8 cellular contexts compared by ENCODE assay signal in genomic region chr21:42117229-42118048, GRCh38. TPM values are rescaled to one million over a fixed set of nuclear protein-coding genes. Genes with fewer than 3 reads are reported as not detected.
DNase-seq lines count a peak whose midpoint lies in the region; ATAC-seq and TF ChIP-seq lines count a peak whose summit lies in the region.

No MANE protein-coding gene starts in this region.

- H3K27me3 ChIP-seq in esophagus squamous epithelium = peaks cover 0 to 64% (median 0%) of the 10 kb centered on the region in 4 donors

- H3K4me1 Mint-ChIP-seq in IgD-negative memory B cell (peaks cover 21 to 36% (median 30%) of the 10 kb centered on the region in 3 donors), nephron progenitor cell (peaks cover 31% of the 10 kb centered on the region)
- H3K4me1 Mint-ChIP-seq in stimulated activated naive CD8-positive, alpha-beta T cell treated with anti-CD3 and anti-CD28 coated beads, Interleukin-15, Interleukin-2, amounts not matched to agents 100 ng/mL and 50 ng/mL, for 24 hours (ENCODE audit: low read depth) = peaks cover 26% of the 10 kb centered on the region

- H3K36me3 ChIP-seq in esophagus squamous epithelium = no peaks in the 10 kb centered on the region

- TF ChIP-seq CTCF in GM12864 (IDR thresholded peaks at IDR 0.05; ENCODE audit: low read depth, low read length, missing control alignments) (peak; percentile 94), esophagus squamous epithelium (IDR thresholded peaks at IDR 0.05) (peak; percentile 89 to 97 (median 96)), nephron progenitor cell (IDR thresholded peaks at IDR 0.05) (peak; percentile 96)

- H3K4me3 ChIP-seq in GM12864 (ENCODE audit: low read depth, low read length) = peak overlapping the region; percentile 20; the same call in 1 of the 2 replicates
- H3K4me3 ChIP-seq in esophagus squamous epithelium = peak overlapping the region in 1 of 4 donors; percentile 39

- no peaks in the 10 kb centered on the region for H3K36me3 Mint-ChIP-seq in IgD-negative memory B cell
- no peaks in the 10 kb centered on the region for H3K36me3 Mint-ChIP-seq in nephron progenitor cell (ENCODE audit: low read depth)
- no peaks in the 10 kb centered on the region for H3K36me3 Mint-ChIP-seq in stimulated activated naive CD8-positive, alpha-beta T cell treated with anti-CD3 and anti-CD28 coated beads, Interleukin-15, Interleukin-2, amounts not matched to agents 100 ng/mL and 50 ng/mL, for 24 hours (ENCODE audit: low read depth)

- DNase-seq in GM12864 (ENCODE audit: low read depth) (peak; percentile 42), OCI-M1 (lab: John Stamatoyannopoulos, UW) (peak; percentile 94), activated T-cell treated with anti-CD3 and anti-CD28 coated beads for 4 hours (peak; percentile 72), esophagus squamous epithelium (lab: John Stamatoyannopoulos, UW) (no peak), nephron progenitor cell (peak; percentile 86)

- ATAC-seq in HG03045 (IDR thresholded peaks at IDR 0.05; ENCODE audit: unreplicated experiment) = no peak

- H3K27ac Mint-ChIP-seq in IgD-negative memory B cell (peak overlapping the region in 1 of 3 donors; percentile 6), nephron progenitor cell (no peak overlapping the region)
- no peak overlapping the region for H3K27ac Mint-ChIP-seq in stimulated activated naive CD8-positive, alpha-beta T cell treated with anti-CD3 and anti-CD28 coated beads, Interleukin-15, Interleukin-2, amounts not matched to agents 100 ng/mL and 50 ng/mL, for 24 hours

- H3K4me1 ChIP-seq in esophagus squamous epithelium = peaks cover 21 to 56% (median 26%) of the 10 kb centered on the region in 3 donors

- peaks cover 53% of the 10 kb centered on the region for H3K27me3 Mint-ChIP-seq in IgD-negative memory B cell
- peaks cover 49% of the 10 kb centered on the region for H3K27me3 Mint-ChIP-seq in nephron progenitor cell (ENCODE audit: low read depth, poor library complexity)
- H3K27me3 Mint-ChIP-seq in stimulated activated naive CD8-positive, alpha-beta T cell treated with anti-CD3 and anti-CD28 coated beads, Interleukin-15, Interleukin-2, amounts not matched to agents 100 ng/mL and 50 ng/mL, for 24 hours = peaks cover 49% of the 10 kb centered on the region

- no peak overlapping the region for H3K27ac ChIP-seq in esophagus squamous epithelium

- intact Hi-C loops in esophagus squamous epithelium (cut with DNase I) = loop anchor here (10.0 kb wide), 3 partner anchors 103 to 293 kb away; partner anchors contain the start of gene ZBTB21

- 29 to 31% methylated on average over 18 of the region's 18 CpGs for WGBS in esophagus squamous epithelium, 2 donors

- H3K9me3 Mint-ChIP-seq in IgD-negative memory B cell (no peaks in the 10 kb centered on the region), nephron progenitor cell (no peaks in the 10 kb centered on the region)
- no peaks in the 10 kb centered on the region for H3K9me3 Mint-ChIP-seq in stimulated activated naive CD8-positive, alpha-beta T cell treated with anti-CD3 and anti-CD28 coated beads, Interleukin-15, Interleukin-2, amounts not matched to agents 100 ng/mL and 50 ng/mL, for 24 hours

- no peaks in the 10 kb centered on the region for H3K9me3 ChIP-seq in esophagus squamous epithelium

- H3K4me3 Mint-ChIP-seq in IgD-negative memory B cell (peak overlapping the region in 3 of 4 donors; percentile 19 to 71 (median 36)), nephron progenitor cell (peak overlapping the region; percentile 56)
- peak overlapping the region; percentile 33 for H3K4me3 Mint-ChIP-seq in stimulated activated naive CD8-positive, alpha-beta T cell treated with anti-CD3 and anti-CD28 coated beads, Interleukin-15, Interleukin-2, amounts not matched to agents 100 ng/mL and 50 ng/mL, for 24 hours

- no peak for TF ChIP-seq POLR2A in esophagus squamous epithelium (IDR thresholded peaks at IDR 0.05)

RNA-seq across cellular contexts. Expression of gene UMODL1, which starts 46.3 kb away (rescaled TPM):
- polyA plus RNA-seq in IgD-negative memory B cell = 0.05 TPM
- not detected for total RNA-seq in esophagus squamous epithelium
